ENCODE assay signal across 2 cellular contexts in genomic region chr1:109398343-109399225, GRCh38.
TF ChIP-seq lines count a peak whose summit lies in the region.

No MANE protein-coding gene starts in this region.

TF ChIP-seq in GM12878, 131 proteins besides CTCF, POLR2A, EP300 and RAD21 (continued from another document):
- TF ChIP-seq CEBPB (IDR thresholded peaks at IDR 0.05; ENCODE audit: borderline replicate concordance in 1 of 2, low read depth in 2 of 2, low read length in 2 of 2) = 0 out of 4 replicates have a peak, but pooled peaks of 1 of the 2 experiments have one; percentile 21

TF ChIP-seq in GM12891, 5 proteins besides CTCF, POLR2A, EP300 and RAD21 (continued from another document):
- TF ChIP-seq POU2F2 (IDR thresholded peaks at IDR 0.05; ENCODE audit: low read depth, low read length) (no peak), PAX5 (IDR thresholded peaks at IDR 0.05; ENCODE audit: insufficient read depth, low read length, severe bottlenecking) (no peak), SPI1 (IDR thresholded peaks at IDR 0.05; ENCODE audit: low read depth, low read length) (no peak), POLR2AphosphoS5 (IDR thresholded peaks at IDR 0.05; ENCODE audit: low read depth, low read length) (no peak)
